Comparison of ENCODE assay signal across 1 cellular context in genomic region chr20:58670097-58670496, GRCh38.
TF ChIP-seq lines count a peak whose summit lies in the region.

No MANE protein-coding gene starts in this region.

TF ChIP-seq in WTC11, 78 proteins besides CTCF, POLR2A, EP300 and RAD21:
- TF ChIP-seq KAT7 (CRISPR knock-in tag; IDR thresholded peaks at IDR 0.05; ENCODE audit: borderline replicate concordance): no peak
- TF ChIP-seq E2F4 (CRISPR knock-in tag; IDR thresholded peaks at IDR 0.05; ENCODE audit: borderline replicate concordance, low read depth): no peak
